ENCODE assay signal across 1 cellular context in the genomic region with DNA sequence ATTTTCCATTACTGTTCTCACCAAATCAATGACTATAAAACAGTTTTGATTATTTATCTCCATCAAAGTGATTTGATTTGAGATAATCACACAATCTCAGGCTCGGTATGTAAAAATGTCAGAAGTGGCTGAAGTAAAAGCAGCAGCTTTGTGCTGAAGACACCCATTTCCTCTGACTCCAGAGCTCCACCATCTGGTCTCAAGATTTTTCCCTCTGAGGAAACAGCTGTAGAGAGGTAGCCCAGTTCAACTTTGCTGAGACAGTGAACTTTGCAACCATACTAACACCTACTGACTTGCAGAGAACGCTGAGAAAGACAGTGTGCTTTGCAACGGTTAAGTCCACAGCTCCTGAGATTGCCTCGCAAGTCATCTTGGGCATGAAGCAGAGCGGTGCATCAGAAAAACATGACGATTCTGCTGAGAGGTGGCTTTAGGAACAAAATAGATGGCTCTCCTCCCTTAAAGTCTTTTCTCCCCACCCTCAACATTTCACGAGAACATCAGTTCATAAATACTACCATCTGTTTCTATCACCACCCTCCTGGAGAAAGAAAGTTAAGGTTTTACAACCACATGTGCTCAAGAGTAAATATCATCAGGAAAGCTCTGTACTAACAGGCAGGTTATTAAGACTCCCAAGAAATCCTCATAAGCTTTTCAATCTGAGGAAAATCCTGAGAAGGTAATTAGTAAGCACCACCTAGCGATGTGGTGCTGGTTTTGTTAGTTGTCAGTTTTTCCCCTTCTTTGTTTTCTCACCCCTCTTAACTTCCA.
TF ChIP-seq lines count a peak whose summit lies in the region.

No MANE protein-coding gene starts in this region.

TF ChIP-seq in H1, 55 proteins besides CTCF, POLR2A, EP300 and RAD21:
- TF ChIP-seq BRCA1 (IDR thresholded peaks at IDR 0.05; ENCODE audit: low read depth, low read length) (no peak), MAFK (IDR thresholded peaks at IDR 0.05; ENCODE audit: low read depth, low read length) (0 out of 2 replicates have a peak, but pooled peaks have one; percentile 8), YY1 (IDR thresholded peaks at IDR 0.05; ENCODE audit: low read depth, low read length) (0 out of 2 replicates have a peak, but pooled peaks have one; percentile 9), SIN3A (conservative IDR thresholded peaks at IDR 0.05 in 1 of 2, IDR thresholded peaks at IDR 0.05 in 1 of 2; ENCODE audit: low read depth in 1 of 2, low read length in 2 of 2) (0 out of 4 replicates have a peak, but pooled peaks of 1 of the 2 experiments have one; percentile 46), SIX5 (IDR thresholded peaks at IDR 0.05; ENCODE audit: low read depth, low read length) (no peak)
